In the genomic region with DNA sequence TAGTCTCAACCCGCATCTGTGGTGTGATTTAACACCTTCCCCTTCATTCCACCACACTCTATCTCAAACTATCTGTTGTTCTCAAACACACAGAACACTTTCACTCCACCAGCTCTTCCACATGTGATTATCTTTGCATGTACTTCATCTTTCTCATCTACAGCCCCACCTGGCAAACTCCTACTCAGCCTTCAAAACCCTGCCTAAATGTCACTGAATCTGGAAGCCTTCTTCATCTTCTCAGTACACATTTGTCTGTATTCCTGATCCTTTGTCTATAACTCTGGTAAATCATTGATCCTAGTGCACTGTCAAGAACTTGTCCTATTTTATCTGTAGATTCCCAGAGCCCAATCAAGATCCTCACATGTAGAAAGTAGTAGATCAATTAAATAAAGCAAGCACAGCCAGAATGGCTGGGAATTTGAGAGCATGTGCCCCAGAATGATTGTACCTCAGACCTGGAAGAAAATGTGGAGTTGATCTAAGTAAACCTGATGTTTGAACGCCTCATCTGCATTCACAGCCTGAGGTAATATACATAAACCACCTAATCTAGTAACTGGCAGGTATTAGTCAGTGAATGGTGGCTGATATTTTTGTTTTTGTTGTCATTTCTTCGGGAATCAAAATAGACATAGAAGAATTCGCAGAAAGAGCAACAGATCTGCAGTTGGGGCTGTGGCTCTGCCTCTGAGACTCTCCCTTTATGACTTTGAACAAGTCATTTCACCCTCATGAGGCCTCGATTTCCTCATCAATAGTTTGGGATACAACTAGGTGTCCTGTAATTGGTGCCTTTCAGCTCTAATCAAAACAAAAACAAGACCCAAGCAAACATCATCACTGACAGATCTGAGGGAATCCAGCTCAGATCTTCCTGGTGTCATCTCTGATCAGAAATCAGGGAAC, we compare ENCODE assay signal across 25 cellular contexts. TPM values are rescaled to one million over a fixed set of nuclear protein-coding genes. Genes with fewer than 3 reads are reported as not detected.
DNase-seq lines count a peak whose midpoint lies in the region; ATAC-seq, FAIRE-seq and TF ChIP-seq lines count a peak whose summit lies in the region.
"Had no signal": no experiment of that assay in that cellular context is flagged by ENCODE, and none has a peak within 500 bp of the region (broad histone marks: within the 10 kb centered on the region; RNA-seq: fewer than 3 reads in every experiment).

No MANE protein-coding gene starts in this region.

- FAIRE-seq in kidney (lab: Jason Lieb, UNC): no peak
- FAIRE-seq: G401.6 had no signal

- H3K9me3 Mint-ChIP-seq in MCF 10A (ENCODE audit: unreplicated experiment): no peaks in the 10 kb centered on the region
- no peaks in the 10 kb centered on the region for H3K9me3 Mint-ChIP-seq in stimulated activated effector memory CD8-positive, alpha-beta T cell treated with anti-CD3 and anti-CD28 coated beads, Interleukin-12 subunit alpha, Interleukin-12 subunit beta, amount 100 ng/mL, for 72 hours
- H3K9me3 Mint-ChIP-seq: CD8-positive, alpha-beta memory T cell; central memory CD8-positive, alpha-beta T cell had no signal

- no peaks in the 10 kb centered on the region for H3K36me3 Mint-ChIP-seq in MCF 10A (ENCODE audit: insufficient read depth, unreplicated experiment)
- H3K36me3 Mint-ChIP-seq in stimulated activated effector memory CD8-positive, alpha-beta T cell treated with anti-CD3 and anti-CD28 coated beads, Interleukin-12 subunit alpha, Interleukin-12 subunit beta, amount 100 ng/mL, for 72 hours: no peaks in the 10 kb centered on the region
- H3K36me3 Mint-ChIP-seq: activated naive CD8-positive, alpha-beta T cell; CD8-positive, alpha-beta memory T cell had no signal

- H3K27me3 ChIP-seq in foreskin keratinocyte: no peaks in the 10 kb centered on the region
- H3K27me3 ChIP-seq: right lobe of liver, upper lobe of left lung had no signal

- POLR2A ChIA-PET in MCF 10A (lab: Yijun Ruan, JAX): interaction anchor here (0.9 to 10.4 kb wide), 29 partner anchors 8 to 378 kb away, joined by 3 to 183 read pairs (median 5); a partner anchor contains a TSS

- H3K27ac ChIP-seq in foreskin keratinocyte (peak overlapping the region; percentile 99), kidney (ENCODE audit: low read depth in 2 of 2, low read length in 2 of 2) (no peak overlapping the region)
- H3K27ac ChIP-seq: right lobe of liver, upper lobe of left lung had no signal

- H3K36me3 ChIP-seq in kidney (ENCODE audit: control insufficient read depth in 1 of 2, insufficient read depth in 2 of 2, low read length in 2 of 2): no peaks in the 10 kb centered on the region
- H3K36me3 ChIP-seq: right lobe of liver, upper lobe of left lung had no signal

- H3K9me3 ChIP-seq in kidney (ENCODE audit: control insufficient read depth in 1 of 2, low read length in 2 of 2): no peaks in the 10 kb centered on the region
- H3K9me3 ChIP-seq: mucosa of descending colon, right lobe of liver, upper lobe of left lung had no signal

- TF ChIP-seq CTCF in MCF 10A (IDR thresholded peaks at IDR 0.05; ENCODE audit: unreplicated experiment): no peak
- TF ChIP-seq CTCF in foreskin keratinocyte (conservative IDR thresholded peaks at IDR 0.05): no peak
- TF ChIP-seq CTCF in kidney (IDR thresholded peaks at IDR 0.05; ENCODE audit: borderline replicate concordance, extremely low read depth, insufficient read depth): no peak

- H3K4me3 ChIP-seq in kidney (ENCODE audit: low read length in 2 of 2): no peak overlapping the region
- H3K4me3 ChIP-seq: mucosa of descending colon, right lobe of liver, upper lobe of left lung had no signal

- peak; percentile 14 for DNase-seq in activated CD4-positive, CD25-positive, alpha-beta regulatory T cell treated with anti-CD3 and anti-CD28 coated beads, Interleukin-2, amount 50 U/mL, for 72 hours
- no peak for DNase-seq in activated CD4-positive, CD25-positive, alpha-beta regulatory T cell (lab: John Stamatoyannopoulos, UW)
- DNase-seq in MCF 10A (ENCODE audit: unreplicated experiment): no peak
- no peak for DNase-seq in foreskin keratinocyte
- no peak for DNase-seq in stimulated activated effector memory CD8-positive, alpha-beta T cell treated with anti-CD3 and anti-CD28 coated beads, Interleukin-12 subunit alpha, Interleukin-12 subunit beta, amount 100 ng/mL, for 72 hours (ENCODE audit: low spot score in 2 of 2)
- DNase-seq in DMS79 treated with DMSO at 0.1 percent for 48 hours (lab: John Stamatoyannopoulos, UW): no peak
- DNase-seq in activated gamma-delta T cell treated with Interleukin-2 at 50 U/mL for 16 hours: no peak
- no peak for DNase-seq in kidney
- DNase-seq: 8988T; activated CD4-positive, alpha-beta T cell treated with anti-CD3 and anti-CD28 coated beads for 4 hours; AML-193; aorta; CD8-positive, alpha-beta memory T cell; effector CD4-positive, alpha-beta T cell; GOT3; Karpas-422; mucosa of descending colon; NCI-H1694 treated with DMSO at 0.1 percent for 48 hours; NCI-H2171 treated with DMSO at 0.1 percent for 48 hours; T-helper 17 cell had no signal

- H3K4me3 Mint-ChIP-seq in MCF 10A (ENCODE audit: unreplicated experiment): peak overlapping the region; percentile 68
- no peak overlapping the region for H3K4me3 Mint-ChIP-seq in stimulated activated effector memory CD8-positive, alpha-beta T cell treated with anti-CD3 and anti-CD28 coated beads, Interleukin-12 subunit alpha, Interleukin-12 subunit beta, amount 100 ng/mL, for 72 hours
- H3K4me3 Mint-ChIP-seq: activated naive CD8-positive, alpha-beta T cell; CD8-positive, alpha-beta memory T cell; central memory CD8-positive, alpha-beta T cell; T-helper 17 cell had no signal

- H3K4me1 ChIP-seq in foreskin keratinocyte (peaks cover 19% of the 10 kb centered on the region), kidney (ENCODE audit: control insufficient read depth in 1 of 2, insufficient read depth in 1 of 2, low read depth in 1 of 2, low read length in 2 of 2) (peaks cover 0 to 2% of the 10 kb centered on the region in 2 donors)
- H3K4me1 ChIP-seq: right lobe of liver had no signal

- peaks cover 48% of the 10 kb centered on the region for H3K4me1 Mint-ChIP-seq in MCF 10A (ENCODE audit: insufficient read depth, unreplicated experiment)
- H3K4me1 Mint-ChIP-seq in stimulated activated effector memory CD8-positive, alpha-beta T cell treated with anti-CD3 and anti-CD28 coated beads, Interleukin-12 subunit alpha, Interleukin-12 subunit beta, amount 100 ng/mL, for 72 hours: no peaks in the 10 kb centered on the region
- H3K4me1 Mint-ChIP-seq: CD8-positive, alpha-beta memory T cell; central memory CD8-positive, alpha-beta T cell had no signal

- no TSS peak for BruUV-seq in MCF 10A (replicated peaks; lab: Mats Ljungman, UMichigan)

- no peaks in the 10 kb centered on the region for H3K27me3 Mint-ChIP-seq in MCF 10A (ENCODE audit: insufficient read depth, unreplicated experiment)

- peak overlapping the region; percentile 93 for H3K27ac Mint-ChIP-seq in MCF 10A (ENCODE audit: low read depth, unreplicated experiment)
- no peak overlapping the region for H3K27ac Mint-ChIP-seq in stimulated activated effector memory CD8-positive, alpha-beta T cell treated with anti-CD3 and anti-CD28 coated beads, Interleukin-12 subunit alpha, Interleukin-12 subunit beta, amount 100 ng/mL, for 72 hours
- H3K27ac Mint-ChIP-seq: activated naive CD8-positive, alpha-beta T cell; CD8-positive, alpha-beta memory T cell; T-helper 17 cell had no signal

- no peak for ATAC-seq in foreskin keratinocyte
- ATAC-seq in stimulated activated effector memory CD8-positive, alpha-beta T cell treated with anti-CD3 and anti-CD28 coated beads, Interleukin-12 subunit alpha, Interleukin-12 subunit beta, amount 100 ng/mL, for 72 hours: peak; percentile 42
- ATAC-seq: right lobe of liver, T-helper 17 cell had no signal

- intact Hi-C loops in MCF 10A (cut with micrococcal nuclease): no loop called here
- intact Hi-C loops in kidney (cut with DNase I): no loop called here

- CTCF ChIA-PET in MCF 10A (lab: Yijun Ruan, JAX): interaction anchor here (0.6 to 1.5 kb wide), 9 partner anchors 8 to 226 kb away, joined by 3 to 7 read pairs (median 3); no protein-coding TSS in a partner anchor

- H3K9ac ChIP-seq in kidney (ENCODE audit: low read length in 2 of 2): no peak overlapping the region

RNA-seq across cellular contexts. Expression of a gene that starts 28.0 kb away (rescaled TPM):
- total RNA-seq in MCF 10A (2022) (34.5 and 41.2 TPM in 2 replicates), foreskin keratinocyte (18.4 and 19.1 TPM in 2 replicates), kidney (37.9 TPM)
- polyA plus RNA-seq in foreskin keratinocyte (17.0 and 19.1 TPM in 2 replicates), kidney (ENCODE audit: insufficient read depth, low read depth, low replicate concordance) (50.0 TPM)
